ENCODE assay signal across 19 cellular contexts in genomic region chr2:152161598-152161997, GRCh38. TPM values are rescaled to one million over a fixed set of nuclear protein-coding genes. Genes with fewer than 3 reads are reported as not detected.
DNase-seq lines count a peak whose midpoint lies in the region; ATAC-seq and TF ChIP-seq lines count a peak whose summit lies in the region.
"Had no signal": no experiment of that assay in that cellular context is flagged by ENCODE, and none has a peak within 500 bp of the region (broad histone marks: within the 10 kb centered on the region; RNA-seq: fewer than 3 reads in every experiment).

No MANE protein-coding gene starts in this region.

- ATAC-seq in GM18511 (IDR thresholded peaks at IDR 0.05; ENCODE audit: unreplicated experiment) (peak; percentile 72), GM21619 (IDR thresholded peaks at IDR 0.05; ENCODE audit: unreplicated experiment) (peak; percentile 62), HG03175 (IDR thresholded peaks at IDR 0.05; ENCODE audit: unreplicated experiment) (peak; percentile 68), HG03025 (IDR thresholded peaks at IDR 0.05; ENCODE audit: low FRiP score, unreplicated experiment) (no peak)
- no peak for ATAC-seq in activated T-cell treated with anti-CD3 and anti-CD28 coated beads, Interleukin-2, amount 50 U/mL, for 4 hours

- H3K27ac ChIP-seq in spleen (no peak overlapping the region), PC-9 (no peak overlapping the region)
- H3K27ac ChIP-seq: BLaER1, HL-60 had no signal

- H3K4me1 ChIP-seq in spleen (peaks cover 8 to 31% (median 16%) of the 10 kb centered on the region in 6 donors), PC-9 (replicated peaks; ENCODE audit: insufficient read depth) (no peaks in the 10 kb centered on the region)

- 83 to 93% (median 85%) methylated on average over 4 of the region's 4 CpGs for WGBS in spleen, 5 donors

- H3K4me3 ChIP-seq in spleen, result no peak overlapping the region
- H3K4me3 ChIP-seq in PC-9, result no peak overlapping the region
- H3K4me3 ChIP-seq: BLaER1 had no signal

- H3K9me3 Mint-ChIP-seq in nephron, result peaks cover 37% of the 10 kb centered on the region
- peaks cover 7% of the 10 kb centered on the region for H3K9me3 Mint-ChIP-seq in activated T-cell treated with anti-CD3 and anti-CD28 coated beads, Interleukin-2, amount 50 U/mL, for 4 hours

- DNase-seq in spleen (no peak), PC-9 (no peak)
- no peak for DNase-seq in activated T-cell treated with anti-CD3 and anti-CD28 coated beads, Interleukin-2, amount 50 U/mL, for 4 hours
- DNase-seq: CD8-positive, alpha-beta memory T cell; DND-41; GOT3; NCI-H1417; NCI-H187 treated with DMSO at 0.1 percent for 48 hours; NCI-H2171; NCI-H446 treated with DMSO at 0.1 percent for 48 hours; NK-92 treated with Interleukin-12 subunit alpha and Interleukin-12 subunit beta, amount 100 ng/mL, for 24 hours; T-helper 2 cell had no signal

- no peak overlapping the region for H2AFZ ChIP-seq in PC-9

- H3K9me2 ChIP-seq in PC-9 (ENCODE audit: insufficient read depth), result no peaks in the 10 kb centered on the region

- CTCF ChIA-PET in PC-9 (lab: Charles Lee), result no interaction called here

- H3K9me3 ChIP-seq in spleen, result peaks cover 0 to 18% (median 9%) of the 10 kb centered on the region in 8 donors
- H3K9me3 ChIP-seq in PC-9 (ENCODE audit: insufficient read depth, low read depth), result no peaks in the 10 kb centered on the region; the same call in 1 of the 2 replicates

- BruUV-seq in PC-9 (replicated peaks; lab: Mats Ljungman, UMichigan), result no TSS peak

- no peaks in the 10 kb centered on the region for H3K27me3 ChIP-seq in spleen (replicated peaks in 1 of 7)
- H3K27me3 ChIP-seq in PC-9 (ENCODE audit: insufficient read depth, low read depth), result no peaks in the 10 kb centered on the region
- H3K27me3 ChIP-seq: BLaER1 had no signal

- H4K20me1 ChIP-seq in PC-9 (ENCODE audit: insufficient read depth), result no peaks in the 10 kb centered on the region

- intact Hi-C loops in spleen (cut with DNase I; ENCODE audit: low total_unique reads) (no loop called here), PC-9 (cut with micrococcal nuclease; ENCODE audit: unreplicated experiment) (no loop called here)

- H3K27me3 Mint-ChIP-seq in nephron (ENCODE audit: low read depth), result no peaks in the 10 kb centered on the region
- H3K27me3 Mint-ChIP-seq in activated T-cell treated with anti-CD3 and anti-CD28 coated beads, Interleukin-2, amount 50 U/mL, for 4 hours (ENCODE audit: low read depth), result no peaks in the 10 kb centered on the region
- H3K27me3 Mint-ChIP-seq: CD8-positive, alpha-beta memory T cell had no signal

- no peak for TF ChIP-seq CTCF in nephron (IDR thresholded peaks at IDR 0.05; ENCODE audit: unreplicated experiment in 3 of 3)
- no peak for TF ChIP-seq CTCF in spleen (IDR thresholded peaks at IDR 0.05 in 8 of 11, conservative IDR thresholded peaks at IDR 0.05 in 3 of 11)
- no peak for TF ChIP-seq CTCF in PC-9 (conservative IDR thresholded peaks at IDR 0.05)

- H3F3A ChIP-seq in PC-9 (ENCODE audit: insufficient read depth, low read depth), result no peaks in the 10 kb centered on the region

- peaks cover 0 to 24% (median 0%) of the 10 kb centered on the region in 6 donors for H3K36me3 ChIP-seq in spleen
- H3K36me3 ChIP-seq in PC-9 (ENCODE audit: low read depth), result no peaks in the 10 kb centered on the region

- no peak overlapping the region for H3K4me2 ChIP-seq in PC-9
- H3K4me2 ChIP-seq: BLaER1 had no signal

- peaks cover 13% of the 10 kb centered on the region for H3K4me1 Mint-ChIP-seq in nephron
- peaks cover 30% of the 10 kb centered on the region for H3K4me1 Mint-ChIP-seq in activated T-cell treated with anti-CD3 and anti-CD28 coated beads, Interleukin-2, amount 50 U/mL, for 4 hours (ENCODE audit: low read depth)

- H3K4me3 Mint-ChIP-seq in nephron, result peak overlapping the region in 1 of 3 experiments; percentile 53
- H3K4me3 Mint-ChIP-seq in activated T-cell treated with anti-CD3 and anti-CD28 coated beads, Interleukin-2, amount 50 U/mL, for 4 hours, result no peak overlapping the region
- H3K4me3 Mint-ChIP-seq: CD8-positive, alpha-beta memory T cell had no signal

- POLR2A ChIA-PET in PC-9 (lab: Charles Lee; ENCODE audit: unreplicated experiment), result no interaction called here

- peaks cover 12% of the 10 kb centered on the region for H3K79me2 ChIP-seq in PC-9 (ENCODE audit: low read depth)

- no peak for TF ChIP-seq POLR2A in spleen (IDR thresholded peaks at IDR 0.05)

- H3K27ac Mint-ChIP-seq in nephron, result peak overlapping the region; percentile 21 to 92 (median 33)

- peaks cover 60% of the 10 kb centered on the region for H3K36me3 Mint-ChIP-seq in nephron (ENCODE audit: low read depth)
- H3K36me3 Mint-ChIP-seq in activated T-cell treated with anti-CD3 and anti-CD28 coated beads, Interleukin-2, amount 50 U/mL, for 4 hours (ENCODE audit: insufficient read depth), result peaks cover 11% of the 10 kb centered on the region

RNA-seq across cellular contexts. Expression of gene STAM2, which starts 14.0 kb away (rescaled TPM):
- 10 to 100 TPM; 25.4 to 41.2 (median 33.2) TPM for total RNA-seq in spleen
- polyA plus RNA-seq in spleen, result 1 to 10 TPM; 5.7 to 6.7 (median 5.8) TPM
- total RNA-seq in PC-9 (2021), result 14.6 and 16.0 TPM in 2 replicates
- 10 to 100 TPM; 23.0 to 23.7 (median 23.1) TPM for total RNA-seq in activated T-cell treated with anti-CD3 and anti-CD28 coated beads, Interleukin-2, amount 50 U/mL, for 4 hours

Comparison
In these comparisons a context has a peak if more than half of its experiments do, and no peak if none do; other contexts are left out.
1. ATAC-seq: peak in GM18511 (single experiment), GM21619 (single experiment) and HG03175 (single experiment); none in HG03025 (single experiment) and activated T-cell treated with anti-CD3 and anti-CD28 coated beads, Interleukin-2, amount 50 U/mL, for 4 hours (0 of 2).